Comparison of ENCODE assay signal across 23 cellular contexts in genomic region chr16:19344980-19345379, GRCh38. TPM values are rescaled to one million over a fixed set of nuclear protein-coding genes. Genes with fewer than 3 reads are reported as not detected.
DNase-seq lines count a peak whose midpoint lies in the region; ATAC-seq and TF ChIP-seq lines count a peak whose summit lies in the region.
"Had no signal": no experiment of that assay in that cellular context is flagged by ENCODE, and none has a peak within 500 bp of the region (broad histone marks: within the 10 kb centered on the region; RNA-seq: fewer than 3 reads in every experiment).

No MANE protein-coding gene starts in this region.

- H3K79me2 ChIP-seq in neural progenitor cell (ENCODE audit: low read depth), result no peaks in the 10 kb centered on the region

- no peaks in the 10 kb centered on the region for H4K20me1 ChIP-seq in neural progenitor cell (ENCODE audit: low read depth)
- H4K20me1 ChIP-seq: BLaER1 treated with 17β-estradiol and CSF1 and Interleukin-3, amounts not matched to agents 10 nM and 100 nM had no signal

- H3K27me3 ChIP-seq in left lung, result peaks cover 0 to 10% of the 10 kb centered on the region in 2 donors
- no peaks in the 10 kb centered on the region for H3K27me3 ChIP-seq in neural progenitor cell
- H3K27me3 ChIP-seq: BE2C; BLaER1 treated with 17β-estradiol and CSF1 and Interleukin-3, amounts not matched to agents 10 nM and 100 nM had no signal

- TF ChIP-seq CTCF in left lung (IDR thresholded peaks at IDR 0.05) (no peak), neural progenitor cell (IDR thresholded peaks at IDR 0.05) (no peak)

- H3K36me3 Mint-ChIP-seq in activated CD8-positive, alpha-beta memory T cell treated with anti-CD3 and anti-CD28 coated beads, Interleukin-2, amount 10 ng/mL, durations not matched to agents 7 days and 5 days, result no peaks in the 10 kb centered on the region
- H3K36me3 Mint-ChIP-seq in neural progenitor cell, result peaks cover 2% of the 10 kb centered on the region
- H3K36me3 Mint-ChIP-seq: CD14-positive monocyte had no signal

- H2AFZ ChIP-seq in neural progenitor cell (replicated peaks), result no peak overlapping the region

- no peaks in the 10 kb centered on the region for H3K36me3 ChIP-seq in left lung
- H3K36me3 ChIP-seq in neural progenitor cell, result no peaks in the 10 kb centered on the region
- H3K36me3 ChIP-seq: BE2C; BLaER1 treated with 17β-estradiol and CSF1 and Interleukin-3, amounts not matched to agents 10 nM and 100 nM had no signal

- H3K27ac ChIP-seq in left lung (peak overlapping the region; percentile 69 to 73), neural progenitor cell (no peak overlapping the region)
- H3K27ac ChIP-seq: A549; BLaER1 treated with 17β-estradiol and CSF1 and Interleukin-3, amounts not matched to agents 10 nM and 100 nM had no signal

- no peak for ATAC-seq in activated CD8-positive, alpha-beta memory T cell treated with anti-CD3 and anti-CD28 coated beads, Interleukin-2, amount 10 ng/mL, durations not matched to agents 7 days and 5 days
- ATAC-seq in left lung, result peak; percentile 68
- no peak for ATAC-seq in GM18873 (IDR thresholded peaks at IDR 0.05; ENCODE audit: low FRiP score, unreplicated experiment)
- ATAC-seq: A549, GM12878 had no signal

- intact Hi-C loops in left lung (cut with DNase I), result no loop called here

- H3K4me1 Mint-ChIP-seq in activated CD8-positive, alpha-beta memory T cell treated with anti-CD3 and anti-CD28 coated beads, Interleukin-2, amount 10 ng/mL, durations not matched to agents 7 days and 5 days, result no peaks in the 10 kb centered on the region
- H3K4me1 Mint-ChIP-seq in neural progenitor cell, result peaks cover 35% of the 10 kb centered on the region
- H3K4me1 Mint-ChIP-seq: CD14-positive monocyte had no signal

- peak overlapping the region; percentile 20 for H3K27ac Mint-ChIP-seq in activated CD8-positive, alpha-beta memory T cell treated with anti-CD3 and anti-CD28 coated beads, Interleukin-2, amount 10 ng/mL, durations not matched to agents 7 days and 5 days
- H3K27ac Mint-ChIP-seq in neural progenitor cell, result peak overlapping the region; percentile 66
- H3K27ac Mint-ChIP-seq: CD4-positive, alpha-beta T cell had no signal

- H3K4me3 ChIP-seq in left lung (no peak overlapping the region), neural progenitor cell (no peak overlapping the region)
- H3K4me3 ChIP-seq: A549; BLaER1 treated with 17β-estradiol and CSF1 and Interleukin-3, amounts not matched to agents 10 nM and 100 nM; GM12878 had no signal

- H3K27me3 Mint-ChIP-seq in activated CD8-positive, alpha-beta memory T cell treated with anti-CD3 and anti-CD28 coated beads, Interleukin-2, amount 10 ng/mL, durations not matched to agents 7 days and 5 days, result peaks cover 12% of the 10 kb centered on the region
- peaks cover 2% of the 10 kb centered on the region for H3K27me3 Mint-ChIP-seq in neural progenitor cell (ENCODE audit: insufficient read depth, low read depth)

- peaks cover 17% of the 10 kb centered on the region for H3F3A ChIP-seq in neural progenitor cell (ENCODE audit: low read depth)

- H3K4me3 Mint-ChIP-seq in activated CD8-positive, alpha-beta memory T cell treated with anti-CD3 and anti-CD28 coated beads, Interleukin-2, amount 10 ng/mL, durations not matched to agents 7 days and 5 days, result no peak overlapping the region
- H3K4me3 Mint-ChIP-seq in neural progenitor cell, result no peak overlapping the region
- H3K4me3 Mint-ChIP-seq: CD14-positive monocyte; CD4-positive, alpha-beta T cell had no signal

- peaks cover 0 to 8% of the 10 kb centered on the region in 2 donors for H3K4me1 ChIP-seq in left lung
- peaks cover 23% of the 10 kb centered on the region for H3K4me1 ChIP-seq in neural progenitor cell
- H3K4me1 ChIP-seq: A549 had no signal

- H3K9me3 ChIP-seq in left lung (no peaks in the 10 kb centered on the region), neural progenitor cell (ENCODE audit: low read depth) (no peaks in the 10 kb centered on the region)
- H3K9me3 ChIP-seq: A549; BE2C; BLaER1 treated with 17β-estradiol and CSF1 and Interleukin-3, amounts not matched to agents 10 nM and 100 nM had no signal

- no peak overlapping the region for H3K4me2 ChIP-seq in neural progenitor cell
- H3K4me2 ChIP-seq: A549 had no signal

- no peak for DNase-seq in activated CD8-positive, alpha-beta memory T cell treated with anti-CD3 and anti-CD28 coated beads, Interleukin-2, amount 10 ng/mL, durations not matched to agents 7 days and 5 days
- no peak for DNase-seq in activated CD8-positive, alpha-beta memory T cell treated with anti-CD3 and anti-CD28 coated beads for 24 hours
- peak in 1 of 2 donors; percentile 40 for DNase-seq in left lung
- no peak for DNase-seq in neural progenitor cell (ENCODE audit: low spot score)
- no peak for DNase-seq in stimulated activated CD4-positive, alpha-beta T cell treated with anti-CD3 and anti-CD28 coated beads, Interleukin-15, amount 100 ng/mL, for 24 hours
- no peak for DNase-seq in NCI-H128 (lab: John Stamatoyannopoulos, UW; ENCODE audit: unreplicated experiment)
- DNase-seq: 8988T; ACHN; AML-193; BE2C; Calu3; CD4-positive, alpha-beta T cell; COR-L47; EL; GDM1; GOT3; H7; HCEC 1CT had no signal

- CTCF ChIA-PET in activated CD8-positive, alpha-beta memory T cell treated with anti-CD3 and anti-CD28 coated beads, Interleukin-2, amount 10 ng/mL, durations not matched to agents 7 days and 5 days (lab: Charles Lee), result no interaction called here

- no peak overlapping the region for H3K9ac ChIP-seq in neural progenitor cell
- H3K9ac ChIP-seq: BLaER1 treated with 17β-estradiol and CSF1 and Interleukin-3, amounts not matched to agents 10 nM and 100 nM had no signal

- H3K9me3 Mint-ChIP-seq in activated CD8-positive, alpha-beta memory T cell treated with anti-CD3 and anti-CD28 coated beads, Interleukin-2, amount 10 ng/mL, durations not matched to agents 7 days and 5 days (ENCODE audit: low read depth), result peaks cover 2% of the 10 kb centered on the region
- H3K9me3 Mint-ChIP-seq in neural progenitor cell, result peaks cover 5% of the 10 kb centered on the region

RNA-seq across cellular contexts. Expression of gene CLEC19A, which starts 59.4 kb away (rescaled TPM):
- total RNA-seq in activated CD8-positive, alpha-beta memory T cell treated with anti-CD3 and anti-CD28 coated beads, Interleukin-2, amount 10 ng/mL, durations not matched to agents 7 days and 5 days, result not detected
- total RNA-seq in left lung (under 1 TPM; 0.39 to 0.44 TPM), neural progenitor cell (ENCODE audit: low replicate concordance) (1.9 and 8.2 TPM in 2 replicates)
- total RNA-seq: Calu3; CD4-positive, alpha-beta T cell; GM12878 had no signal
